8 cellular contexts compared by ENCODE assay signal in the genomic region with DNA sequence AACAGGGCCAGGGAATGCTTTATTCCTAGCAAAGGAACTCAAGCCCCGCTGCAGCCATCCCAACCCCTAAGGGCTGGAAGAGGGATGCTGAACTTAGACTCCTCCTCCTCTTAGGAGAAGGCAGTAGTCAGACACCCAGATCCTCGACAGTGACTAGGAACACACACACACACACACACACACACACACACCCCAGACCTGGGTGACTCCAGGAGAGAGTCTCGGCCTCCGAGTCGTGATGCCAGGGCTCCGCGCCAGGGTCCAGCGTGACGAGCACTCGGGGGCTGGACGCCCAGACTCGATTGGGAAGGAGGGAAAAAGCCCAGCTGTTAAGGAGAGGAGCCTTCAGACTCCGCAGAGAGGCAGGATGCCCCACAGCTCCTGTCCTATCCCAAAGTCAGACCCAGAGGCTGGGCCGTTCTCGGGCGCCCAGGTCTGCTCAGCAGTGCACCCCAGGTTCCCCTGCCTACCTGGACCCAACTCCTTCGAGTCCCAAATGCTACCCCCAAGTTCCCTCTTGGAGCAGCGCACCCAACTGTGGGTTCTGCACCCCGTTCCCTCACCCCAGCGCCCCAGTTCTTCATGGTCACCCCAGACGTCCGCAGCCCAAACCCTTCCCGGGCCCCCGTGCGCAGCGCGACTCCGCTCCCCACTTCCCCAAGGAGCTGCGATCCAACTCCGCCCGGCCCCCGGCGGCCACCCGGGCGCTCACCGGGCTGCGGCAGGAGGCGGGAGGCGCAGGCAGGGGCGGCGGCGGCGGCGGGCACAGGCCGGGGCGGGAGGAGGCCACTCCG. TPM values are rescaled to one million over a fixed set of nuclear protein-coding genes. Genes with fewer than 3 reads are reported as not detected.
DNase-seq lines count a peak whose midpoint lies in the region; ATAC-seq and TF ChIP-seq lines count a peak whose summit lies in the region.

No MANE protein-coding gene starts in this region.

- intact Hi-C loops in PC-9 (cut with micrococcal nuclease; ENCODE audit: unreplicated experiment): loop anchor here (5.0 to 10.0 kb wide), 3 partner anchors 147 to 767 kb away; a partner anchor contains a TSS

- H3K4me3 ChIP-seq in PC-9 (peak overlapping the region; percentile 66), ectodermal cell (ENCODE audit: insufficient read depth, low read depth, low read length) (peak overlapping the region; percentile 86), upper lobe of left lung (peak overlapping the region; percentile 71 to 94 (median 85))

- peak; percentile 55 for DNase-seq in AG20443 (ENCODE audit: low spot score)
- no peak for DNase-seq in PC-9
- DNase-seq in mesenteric fat pad (ENCODE audit: low spot score): peak; percentile 91
- DNase-seq in upper lobe of left lung: peak; percentile 56 to 92
- no peak for DNase-seq in SIG-M5 (lab: John Stamatoyannopoulos, UW)

- peak; percentile 35 to 98 (median 84) for TF ChIP-seq POLR2A in upper lobe of left lung (IDR thresholded peaks at IDR 0.05)

- CTCF ChIA-PET in PC-9 (lab: Charles Lee): interaction anchor here (0.6 to 0.7 kb wide), 2 partner anchors 62 to 259 kb away, joined by 4 to 9 read pairs; no protein-coding TSS in a partner anchor

- ATAC-seq in GM19372 (IDR thresholded peaks at IDR 0.05; ENCODE audit: low read depth, unreplicated experiment): peak; percentile 2
- ATAC-seq in upper lobe of left lung (ENCODE audit: low FRiP score in 2 of 2): peak; percentile 0 to 13
- no peak for ATAC-seq in HG02763 (IDR thresholded peaks at IDR 0.05; ENCODE audit: unreplicated experiment)

- H3K27me3 ChIP-seq in PC-9 (ENCODE audit: insufficient read depth, low read depth) (no peaks in the 10 kb centered on the region), ectodermal cell (ENCODE audit: control insufficient read depth, insufficient read depth, low read length, poor library complexity, severe bottlenecking) (no peaks in the 10 kb centered on the region), upper lobe of left lung (no peaks in the 10 kb centered on the region)

- POLR2A ChIA-PET in PC-9 (lab: Charles Lee; ENCODE audit: unreplicated experiment): interaction anchor here (0.5 kb wide), 1 partner anchor 23 kb away, joined by 13 read pairs; no protein-coding TSS in a partner anchor

- peak overlapping the region; percentile 74 for H2AFZ ChIP-seq in PC-9

- H3K4me2 ChIP-seq in PC-9: peak overlapping the region; percentile 87

- TF ChIP-seq CTCF in PC-9 (conservative IDR thresholded peaks at IDR 0.05) (no peak), upper lobe of left lung (IDR thresholded peaks at IDR 0.05) (no peak)

- H3K36me3 ChIP-seq in PC-9 (ENCODE audit: low read depth) (no peaks in the 10 kb centered on the region), ectodermal cell (ENCODE audit: control insufficient read depth, insufficient read depth, low read length) (peaks cover 4% of the 10 kb centered on the region), upper lobe of left lung (no peaks in the 10 kb centered on the region)

- BruUV-seq in PC-9 (replicated peaks; lab: Mats Ljungman, UMichigan): no TSS peak

- no peaks in the 10 kb centered on the region for H4K20me1 ChIP-seq in PC-9 (ENCODE audit: insufficient read depth)

- WGBS in ectodermal cell, 2 experiments: 0 to 1% methylated on average over 47 of the region's 47 CpGs
- WGBS in upper lobe of left lung, 2 donors: 1% methylated on average over 15 to 46 of the region's 47 CpGs

- H3K27ac ChIP-seq in PC-9: no peak overlapping the region
- no peak overlapping the region for H3K27ac ChIP-seq in ectodermal cell (ENCODE audit: insufficient read depth, low read depth, low read length, poor library complexity, severe bottlenecking)
- peak overlapping the region; percentile 85 to 93 (median 92) for H3K27ac ChIP-seq in upper lobe of left lung

- no peaks in the 10 kb centered on the region for H3K9me2 ChIP-seq in PC-9 (ENCODE audit: insufficient read depth)

- no peak for TF ChIP-seq EP300 in upper lobe of left lung (IDR thresholded peaks at IDR 0.05)

- H3K9me3 ChIP-seq in PC-9 (ENCODE audit: insufficient read depth, low read depth) (no peaks in the 10 kb centered on the region), ectodermal cell (ENCODE audit: control insufficient read depth, low read length) (no peaks in the 10 kb centered on the region), upper lobe of left lung (no peaks in the 10 kb centered on the region)

- peaks cover 39% of the 10 kb centered on the region for H3F3A ChIP-seq in PC-9 (ENCODE audit: insufficient read depth, low read depth)

- no peaks in the 10 kb centered on the region for H3K79me2 ChIP-seq in PC-9 (ENCODE audit: low read depth)

- H3K4me1 ChIP-seq in PC-9 (replicated peaks; ENCODE audit: insufficient read depth): peaks cover 48% of the 10 kb centered on the region
- H3K4me1 ChIP-seq in ectodermal cell (ENCODE audit: control insufficient read depth, insufficient read depth, low read length): peaks cover 69% of the 10 kb centered on the region
- H3K4me1 ChIP-seq in upper lobe of left lung: peaks cover 52 to 54% (median 53%) of the 10 kb centered on the region in 4 donors

RNA-seq across cellular contexts. Expression of a gene that starts 0.4 kb away (rescaled TPM):
- total RNA-seq in PC-9 (2021) (8.2 and 11.0 TPM in 2 replicates), mesenteric fat pad (4.0 TPM), upper lobe of left lung (100 to 1,000 TPM in 1 of 6 donors, 10 to 100 TPM in 4, 1 to 10 TPM in 1; 9.9 to 118 (median 26.2) TPM)
- polyA plus RNA-seq in ectodermal cell (2013, experiment 1 of 4): 74.0 TPM
- polyA plus RNA-seq in ectodermal cell (2013, experiment 2 of 4): 115 TPM
- 66.2 TPM for polyA plus RNA-seq in ectodermal cell (2013, experiment 3 of 4)
- polyA plus RNA-seq in ectodermal cell (2013, experiment 4 of 4): 65.1 TPM

RNA-seq across cellular contexts. Expression of a gene that starts 52.6 kb away (rescaled TPM):
- total RNA-seq in PC-9 (2021) (74.3 and 75.3 TPM in 2 replicates), mesenteric fat pad (0.39 TPM), upper lobe of left lung (10 to 100 TPM in 1 of 6 donors, 1 to 10 TPM in 3, under 1 TPM in 1, not detected in 1; 0.79 to 12.1 (median 2.7) TPM)
- polyA plus RNA-seq in ectodermal cell (2013, experiment 1 of 4): 101 TPM
- polyA plus RNA-seq in ectodermal cell (2013, experiment 2 of 4): 85.7 TPM
- polyA plus RNA-seq in ectodermal cell (2013, experiment 3 of 4): 80.3 TPM
- polyA plus RNA-seq in ectodermal cell (2013, experiment 4 of 4): 81.3 TPM

Comparison
In these comparisons a context has a peak if more than half of its experiments do, and no peak if none do; other contexts are left out.
1. DNase-seq: peak in AG20443 (single experiment), mesenteric fat pad (single experiment) and upper lobe of left lung (2 of 2); none in PC-9 (0 of 2) and SIG-M5 (single experiment).
2. H3K27ac ChIP-seq: peak in upper lobe of left lung (4 of 4); none in PC-9 (single experiment) and ectodermal cell (single experiment).
3. Peak in every context shown above with its lines, with median percentiles within 50 percentile points of each other: H3K4me3 ChIP-seq.